ENCODE assay signal across 1 cellular context in genomic region chr9:72857632-72858011, GRCh38.
TF ChIP-seq lines count a peak whose summit lies in the region.

No MANE protein-coding gene starts in this region.

TF ChIP-seq in K562, 482 proteins besides CTCF, POLR2A, EP300 and RAD21:
- no peak for TF ChIP-seq NELFE (IDR thresholded peaks at IDR 0.05; ENCODE audit: insufficient read depth, insufficient read length)
- TF ChIP-seq ZNF740 (CRISPR knock-in tag; IDR thresholded peaks at IDR 0.05): no peak
- no peak for TF ChIP-seq ZNF740 (tag; IDR thresholded peaks at IDR 0.05)
- no peak for TF ChIP-seq STAT6 (CRISPR knock-in tag; IDR thresholded peaks at IDR 0.05)
- TF ChIP-seq ZNF76 (CRISPR knock-in tag; IDR thresholded peaks at IDR 0.05; ENCODE audit: borderline replicate concordance): no peak
- no peak for TF ChIP-seq TEAD4 (IDR thresholded peaks at IDR 0.05; ENCODE audit: low read length)
- TF ChIP-seq TEAD4 (CRISPR knock-in tag; IDR thresholded peaks at IDR 0.05; ENCODE audit: borderline replicate concordance): no peak
- no peak for TF ChIP-seq MAX (CRISPR knock-in tag; IDR thresholded peaks at IDR 0.05)
- no peak for TF ChIP-seq DPF2 (IDR thresholded peaks at IDR 0.05)
- no peak for TF ChIP-seq CHD2 (IDR thresholded peaks at IDR 0.05; ENCODE audit: low read depth, low read length)
- TF ChIP-seq ZC3H11A (IDR thresholded peaks at IDR 0.05; ENCODE audit: low read depth, low read length): no peak
